10 cellular contexts compared by ENCODE assay signal in the genomic region with DNA sequence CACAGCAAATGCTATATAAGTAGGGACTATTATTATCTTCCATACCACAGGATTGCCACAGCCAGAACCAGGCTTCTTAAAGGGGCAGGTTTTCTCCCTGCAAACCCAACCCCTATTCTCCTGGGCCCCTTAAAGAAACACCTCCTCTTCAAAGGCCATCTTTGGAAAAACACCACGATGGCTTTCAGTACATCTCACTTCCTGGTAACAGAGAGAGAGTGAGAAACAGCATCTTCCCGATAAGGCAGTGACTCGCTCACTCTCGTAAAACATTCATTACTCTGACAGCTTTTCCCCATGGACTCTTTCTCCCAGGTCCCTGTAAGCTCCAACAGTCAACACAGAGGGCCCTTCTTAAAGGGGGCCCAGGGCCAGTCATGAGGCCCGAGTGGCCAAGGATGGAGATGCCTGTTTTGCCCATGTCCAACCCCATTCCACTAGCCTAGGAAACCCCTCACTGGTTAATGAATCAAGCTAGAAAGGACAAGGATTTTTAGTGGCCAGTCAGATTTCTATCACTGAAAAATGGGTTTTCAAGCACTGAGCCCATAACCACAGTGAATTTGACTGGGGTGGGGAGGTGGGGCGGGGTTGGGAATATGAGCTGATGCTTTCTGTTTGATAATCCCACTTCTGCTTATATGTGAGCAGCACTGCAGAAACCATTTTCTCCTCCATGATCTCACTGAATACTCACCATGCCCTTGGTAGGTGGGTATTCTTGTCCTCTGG. TPM values are rescaled to one million over a fixed set of nuclear protein-coding genes. Genes with fewer than 3 reads are reported as not detected.
A peak's percentile ranks its signal among the peaks of the same experiment; 100 is the strongest.
DNase-seq lines count a peak whose midpoint lies in the region; ATAC-seq and TF ChIP-seq lines count a peak whose summit lies in the region.
"Had no signal": no experiment of that assay in that cellular context is flagged by ENCODE, and none has a peak within 500 bp of the region (broad histone marks: within the 10 kb centered on the region; RNA-seq: fewer than 3 reads in every experiment).

No MANE protein-coding gene starts in this region.

- POLR2A ChIA-PET in activated CD4-positive, alpha-beta memory T cell treated with anti-CD3 and anti-CD28 coated beads for 36 hours (lab: Charles Lee) = no interaction called here

- DNase-seq in NCI-H1417 (lab: John Stamatoyannopoulos, UW) (peak in 2 of 3 experiments; percentile 8 to 10), NCI-H1417 treated with DMSO at 0.1 percent for 48 hours (lab: John Stamatoyannopoulos, UW) (no peak), RPMI7951 (ENCODE audit: low read depth) (peak; percentile 71), fibroblast of pulmonary artery (ENCODE audit: low read depth) (peak; percentile 62)
- DNase-seq in stimulated activated effector memory CD8-positive, alpha-beta T cell treated with anti-CD3 and anti-CD28 coated beads, Interleukin-12 subunit alpha, Interleukin-12 subunit beta, amount 100 ng/mL, for 72 hours (ENCODE audit: low spot score in 2 of 2) = no peak
- DNase-seq in activated CD4-positive, alpha-beta memory T cell treated with anti-CD3 and anti-CD28 coated beads for 36 hours = no peak
- DNase-seq: activated CD4-positive, alpha-beta T cell treated with anti-CD3 and anti-CD28 coated beads, Interleukin-2, amount 50 U/mL, for 48 hours; posterior cingulate gyrus had no signal

- H3K4me3 Mint-ChIP-seq in stimulated activated effector memory CD8-positive, alpha-beta T cell treated with anti-CD3 and anti-CD28 coated beads, Interleukin-12 subunit alpha, Interleukin-12 subunit beta, amount 100 ng/mL, for 72 hours = no peak overlapping the region
- H3K4me3 Mint-ChIP-seq in activated CD4-positive, alpha-beta memory T cell treated with anti-CD3 and anti-CD28 coated beads for 36 hours = no peak overlapping the region

- no peaks in the 10 kb centered on the region for H3K36me3 Mint-ChIP-seq in stimulated activated effector memory CD8-positive, alpha-beta T cell treated with anti-CD3 and anti-CD28 coated beads, Interleukin-12 subunit alpha, Interleukin-12 subunit beta, amount 100 ng/mL, for 72 hours
- H3K36me3 Mint-ChIP-seq in activated CD4-positive, alpha-beta memory T cell treated with anti-CD3 and anti-CD28 coated beads for 36 hours = peaks cover 10% of the 10 kb centered on the region

- ATAC-seq in stimulated activated effector memory CD8-positive, alpha-beta T cell treated with anti-CD3 and anti-CD28 coated beads, Interleukin-12 subunit alpha, Interleukin-12 subunit beta, amount 100 ng/mL, for 72 hours = no peak
- no peak for ATAC-seq in HG03457 (IDR thresholded peaks at IDR 0.05; ENCODE audit: unreplicated experiment)
- ATAC-seq in GM18907 (IDR thresholded peaks at IDR 0.05; ENCODE audit: unreplicated experiment) = no peak

- no peaks in the 10 kb centered on the region for H3K9me3 Mint-ChIP-seq in stimulated activated effector memory CD8-positive, alpha-beta T cell treated with anti-CD3 and anti-CD28 coated beads, Interleukin-12 subunit alpha, Interleukin-12 subunit beta, amount 100 ng/mL, for 72 hours
- H3K9me3 Mint-ChIP-seq in activated CD4-positive, alpha-beta memory T cell treated with anti-CD3 and anti-CD28 coated beads for 36 hours = no peaks in the 10 kb centered on the region

- H3K4me3 ChIP-seq in fibroblast of pulmonary artery (replicated peaks; ENCODE audit: low read depth, low read length) = no peak overlapping the region

- CTCF ChIA-PET in activated CD4-positive, alpha-beta memory T cell treated with anti-CD3 and anti-CD28 coated beads for 36 hours (lab: Charles Lee) = interaction anchor here (1.0 to 3.6 kb wide), 4 partner anchors 22 to 87 kb away, joined by 3 to 19 read pairs (median 10); no protein-coding TSS in a partner anchor

- peaks cover 21% of the 10 kb centered on the region for H3K4me1 Mint-ChIP-seq in stimulated activated effector memory CD8-positive, alpha-beta T cell treated with anti-CD3 and anti-CD28 coated beads, Interleukin-12 subunit alpha, Interleukin-12 subunit beta, amount 100 ng/mL, for 72 hours
- peaks cover 16% of the 10 kb centered on the region for H3K4me1 Mint-ChIP-seq in activated CD4-positive, alpha-beta memory T cell treated with anti-CD3 and anti-CD28 coated beads for 36 hours (ENCODE audit: low read depth)

- H3K27ac Mint-ChIP-seq in stimulated activated effector memory CD8-positive, alpha-beta T cell treated with anti-CD3 and anti-CD28 coated beads, Interleukin-12 subunit alpha, Interleukin-12 subunit beta, amount 100 ng/mL, for 72 hours = peak overlapping the region; percentile 23
- H3K27ac Mint-ChIP-seq in activated CD4-positive, alpha-beta memory T cell treated with anti-CD3 and anti-CD28 coated beads for 36 hours = no peak overlapping the region

- H3K27me3 Mint-ChIP-seq in activated CD4-positive, alpha-beta memory T cell treated with anti-CD3 and anti-CD28 coated beads for 36 hours = peaks cover 37% of the 10 kb centered on the region

- intact Hi-C loops in activated CD4-positive, alpha-beta memory T cell treated with anti-CD3 and anti-CD28 coated beads for 36 hours (cut with micrococcal nuclease) = no loop called here

- no peak for TF ChIP-seq CTCF in fibroblast of pulmonary artery (IDR thresholded peaks at IDR 0.05; ENCODE audit: low read length, missing control alignments)

RNA-seq across cellular contexts. Expression of gene NAV1, which starts 3.7 kb away (rescaled TPM):
- total RNA-seq in RPMI7951 (2014; rRNA removed; shearing (Covaris generic)) = 24.7 and 27.6 TPM in 2 replicates
- total RNA-seq in activated CD4-positive, alpha-beta memory T cell treated with anti-CD3 and anti-CD28 coated beads for 36 hours = 1 to 10 TPM; 2.2 to 2.6 TPM

RNA-seq across cellular contexts. Expression of gene CSRP1, which starts 28.3 kb away (rescaled TPM):
- total RNA-seq in RPMI7951 (2014; rRNA removed; shearing (Covaris generic)) = 292 and 402 TPM in 2 replicates
- total RNA-seq in activated CD4-positive, alpha-beta memory T cell treated with anti-CD3 and anti-CD28 coated beads for 36 hours = 10 to 100 TPM; 48.4 to 51.8 TPM

Comparison
In these comparisons a context has a peak if more than half of its experiments do, and no peak if none do; other contexts are left out.
1. DNase-seq: peak in NCI-H1417 (2 of 3), RPMI7951 (single experiment) and fibroblast of pulmonary artery (single experiment); none in NCI-H1417 treated with DMSO at 0.1 percent for 48 hours (single experiment), stimulated activated effector memory CD8-positive, alpha-beta T cell treated with anti-CD3 and anti-CD28 coated beads, Interleukin-12 subunit alpha, Interleukin-12 subunit beta, amount 100 ng/mL, for 72 hours (0 of 2) and activated CD4-positive, alpha-beta memory T cell treated with anti-CD3 and anti-CD28 coated beads for 36 hours (single experiment).